In genomic region chr6:84748331-84748730, GRCh38 we compare ENCODE assay signal across 9 cellular contexts. TPM values are rescaled to one million over a fixed set of nuclear protein-coding genes. Genes with fewer than 3 reads are reported as not detected.
"Had no signal": no experiment of that assay in that cellular context is flagged by ENCODE, and none has a peak within 500 bp of the region (broad histone marks: within the 10 kb centered on the region; RNA-seq: fewer than 3 reads in every experiment).

No MANE protein-coding gene starts in this region.

- ATAC-seq: HCT116, K562 had no signal

- H3K36me3 ChIP-seq: HAP-1 had no signal

- H3K9ac ChIP-seq: GM23248 had no signal

- H2AFZ ChIP-seq: GM23248 had no signal

- H3K4me3 ChIP-seq: GM23248, HAP-1, K562 had no signal

- H3K4me1 ChIP-seq: HAP-1 had no signal

- DNase-seq: GM23248, GOT3, H7, HFFc6, IMR-90 had no signal

- H3K27ac ChIP-seq: GM23248 had no signal

- H3K9me3 ChIP-seq: HAP-1 had no signal

RNA-seq across cellular contexts. Expression of gene TBX18, which starts 16.1 kb away (rescaled TPM):
- total RNA-seq: HT-29 had no signal
